ENCODE assay signal across 8 cellular contexts in the genomic region with DNA sequence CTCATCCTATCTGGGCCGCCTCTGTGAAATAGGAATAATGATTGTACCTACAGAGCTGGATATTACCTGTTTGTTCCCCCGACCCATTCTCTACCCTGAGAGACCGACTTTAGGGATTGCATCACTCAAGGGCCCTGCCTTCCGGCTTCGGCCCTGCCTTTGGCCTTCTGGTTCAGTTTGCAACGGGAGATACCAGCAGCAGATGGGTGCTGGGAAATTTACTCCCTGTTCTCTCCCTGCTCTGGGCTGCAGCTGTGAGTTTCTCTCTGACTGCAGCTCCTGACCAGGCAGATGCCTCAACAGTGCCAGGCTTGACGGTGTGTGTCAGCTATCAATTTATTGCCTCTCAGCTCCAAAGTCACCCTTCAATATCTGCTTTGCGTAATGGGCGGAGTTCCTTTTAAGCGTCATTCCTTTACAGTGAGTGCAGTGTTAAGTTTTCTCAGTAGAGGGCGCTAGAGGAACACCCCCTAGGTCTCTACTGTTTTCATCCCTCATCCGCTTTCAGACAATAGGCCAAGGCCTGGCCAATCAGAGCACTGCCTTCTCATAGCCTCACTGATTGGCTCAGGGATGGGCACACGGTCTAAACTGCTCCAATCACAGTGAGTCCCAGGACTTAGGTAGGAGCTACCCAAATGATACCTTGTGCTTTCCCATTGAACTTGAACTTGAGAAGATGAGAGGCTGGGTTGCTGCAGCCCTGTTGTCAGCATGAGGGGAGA. TPM values are rescaled to one million over a fixed set of nuclear protein-coding genes. Genes with fewer than 3 reads are reported as not detected.
DNase-seq lines count a peak whose midpoint lies in the region; ATAC-seq and TF ChIP-seq lines count a peak whose summit lies in the region.

No MANE protein-coding gene starts in this region.

- peak overlapping the region; percentile 52 for H3K4me3 Mint-ChIP-seq in WTC11
- no peak overlapping the region for H3K4me3 Mint-ChIP-seq in progenitor cell of endocrine pancreas (ENCODE audit: low read depth)

- H3K4me3 ChIP-seq in lower leg skin (ENCODE audit: low read depth, poor library complexity, severe bottlenecking) = no peak overlapping the region

- TF ChIP-seq CTCF in WTC11 (IDR thresholded peaks at IDR 0.05) = peak; percentile 89
- TF ChIP-seq CTCF in foreskin keratinocyte (conservative IDR thresholded peaks at IDR 0.05) = peak; percentile 99
- peak; percentile 66 for TF ChIP-seq CTCF in progenitor cell of endocrine pancreas (IDR thresholded peaks at IDR 0.05; ENCODE audit: unreplicated experiment)
- peak in 1 of 3 donors; percentile 52 for TF ChIP-seq CTCF in lower leg skin (IDR thresholded peaks at IDR 0.05)

- peaks cover 5% of the 10 kb centered on the region for H3K9me3 Mint-ChIP-seq in WTC11
- no peaks in the 10 kb centered on the region for H3K9me3 Mint-ChIP-seq in progenitor cell of endocrine pancreas (ENCODE audit: low read depth)

- H3K27ac Mint-ChIP-seq in WTC11 = peak overlapping the region; percentile 98
- H3K27ac Mint-ChIP-seq in progenitor cell of endocrine pancreas = no peak overlapping the region

- peaks cover 6% of the 10 kb centered on the region for H3K27me3 ChIP-seq in foreskin keratinocyte

- POLR2A ChIA-PET in WTC11 (lab: Charles Lee) = interaction anchor here (0.9 to 2.3 kb wide), 5 partner anchors 22 to 325 kb away, joined by 3 to 5 read pairs (median 4); no protein-coding TSS in a partner anchor

- H3K27me3 Mint-ChIP-seq in WTC11 (ENCODE audit: low read depth) (peaks cover 5% of the 10 kb centered on the region), progenitor cell of endocrine pancreas (peaks cover 12% of the 10 kb centered on the region)

- TF ChIP-seq POLR2A in lower leg skin (IDR thresholded peaks at IDR 0.05) = no peak

- DNase-seq in SIG-M5 treated with dmso at 0.1 percent for 504 hours (lab: John Stamatoyannopoulos, UW; ENCODE audit: unreplicated experiment) (peak; percentile 62), SIG-M5 (lab: John Stamatoyannopoulos, UW) (no peak), NCI-H2196 treated with DMSO at 0.1 percent for 48 hours (lab: John Stamatoyannopoulos, UW; ENCODE audit: unreplicated experiment) (peak; percentile 10), WTC11 (ENCODE audit: low spot score) (peak; percentile 74), foreskin keratinocyte (peak; percentile 86 to 95), progenitor cell of endocrine pancreas (ENCODE audit: low spot score, unreplicated experiment) (no peak), lower leg skin (ENCODE audit: low spot score in 2 of 2) (no peak)

- H3K4me1 Mint-ChIP-seq in WTC11 (peaks cover 40% of the 10 kb centered on the region), progenitor cell of endocrine pancreas (ENCODE audit: low read depth) (peaks cover 4% of the 10 kb centered on the region)

- intact Hi-C loops in lower leg skin (cut with DNase I; ENCODE audit: low total_unique reads) = loop anchor here (10.0 kb wide), 1 partner anchor 612 kb away; no protein-coding TSS in a partner anchor

- peaks cover 10% of the 10 kb centered on the region for H3K4me1 ChIP-seq in foreskin keratinocyte

- 24 to 34% methylated on average over 13 of the region's 13 CpGs for WGBS in lower leg skin, 2 donors

- CTCF ChIA-PET in WTC11 (lab: Charles Lee) = interaction anchor here (0.6 to 8.5 kb wide), 60 partner anchors 10 to 708 kb away, joined by 3 to 246 read pairs (median 4); partner anchors contain the start of genes ADNP, BCAS4, KCNG1 and NFATC2

- peak; percentile 93 for ATAC-seq in HG02981 (IDR thresholded peaks at IDR 0.05; ENCODE audit: unreplicated experiment)
- peak; percentile 91 for ATAC-seq in WTC11
- peak; percentile 91 for ATAC-seq in foreskin keratinocyte

- no peaks in the 10 kb centered on the region for H3K36me3 Mint-ChIP-seq in WTC11
- H3K36me3 Mint-ChIP-seq in progenitor cell of endocrine pancreas (ENCODE audit: insufficient read depth) = no peaks in the 10 kb centered on the region

- H3K27ac ChIP-seq in foreskin keratinocyte = peak overlapping the region; percentile 53

TF ChIP-seq in WTC11, 78 proteins besides CTCF, POLR2A, EP300 and RAD21 (continues in another document):
- TF ChIP-seq ZNF317 (CRISPR knock-in tag; IDR thresholded peaks at IDR 0.05; ENCODE audit: borderline replicate concordance, low read depth) = no peak
- no peak for TF ChIP-seq ZNF423 (CRISPR knock-in tag; IDR thresholded peaks at IDR 0.05)
- TF ChIP-seq JAZF1 (CRISPR knock-in tag; IDR thresholded peaks at IDR 0.05) = no peak
- TF ChIP-seq, protein P1, sequence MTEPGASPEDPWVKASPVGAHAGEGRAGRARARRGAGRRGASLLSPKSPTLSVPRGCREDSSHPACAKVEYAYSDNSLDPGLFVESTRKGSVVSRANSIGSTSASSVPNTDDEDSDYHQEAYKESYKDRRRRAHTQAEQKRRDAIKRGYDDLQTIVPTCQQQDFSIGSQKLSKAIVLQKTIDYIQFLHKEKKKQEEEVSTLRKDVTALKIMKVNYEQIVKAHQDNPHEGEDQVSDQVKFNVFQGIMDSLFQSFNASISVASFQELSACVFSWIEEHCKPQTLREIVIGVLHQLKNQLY (CRISPR knock-in tag; IDR thresholded peaks at IDR 0.05) = no peak
- peak; percentile 83 for TF ChIP-seq USF1 (CRISPR knock-in tag; IDR thresholded peaks at IDR 0.05)
- TF ChIP-seq, protein P2, sequence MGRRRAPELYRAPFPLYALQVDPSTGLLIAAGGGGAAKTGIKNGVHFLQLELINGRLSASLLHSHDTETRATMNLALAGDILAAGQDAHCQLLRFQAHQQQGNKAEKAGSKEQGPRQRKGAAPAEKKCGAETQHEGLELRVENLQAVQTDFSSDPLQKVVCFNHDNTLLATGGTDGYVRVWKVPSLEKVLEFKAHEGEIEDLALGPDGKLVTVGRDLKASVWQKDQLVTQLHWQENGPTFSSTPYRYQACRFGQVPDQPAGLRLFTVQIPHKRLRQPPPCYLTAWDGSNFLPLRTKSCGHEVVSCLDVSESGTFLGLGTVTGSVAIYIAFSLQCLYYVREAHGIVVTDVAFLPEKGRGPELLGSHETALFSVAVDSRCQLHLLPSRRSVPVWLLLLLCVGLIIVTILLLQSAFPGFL (CRISPR knock-in tag; IDR thresholded peaks at IDR 0.05; ENCODE audit: borderline replicate concordance) = no peak
- no peak for TF ChIP-seq TCF7 (CRISPR knock-in tag; IDR thresholded peaks at IDR 0.05; ENCODE audit: low read depth)
- TF ChIP-seq ARID4B (CRISPR knock-in tag; IDR thresholded peaks at IDR 0.05; ENCODE audit: borderline replicate concordance) = no peak
- TF ChIP-seq ZNF219 (CRISPR knock-in tag; IDR thresholded peaks at IDR 0.05; ENCODE audit: borderline replicate concordance) = no peak
- TF ChIP-seq EMX1 (CRISPR knock-in tag; IDR thresholded peaks at IDR 0.05) = no peak
- no peak for TF ChIP-seq CBFB (CRISPR knock-in tag; IDR thresholded peaks at IDR 0.05; ENCODE audit: low read depth)
- no peak for TF ChIP-seq ZBTB21 (CRISPR knock-in tag; IDR thresholded peaks at IDR 0.05; ENCODE audit: borderline replicate concordance)

RNA-seq across cellular contexts. Expression of gene KCNG1, which starts 30.0 kb away (rescaled TPM):
- total RNA-seq in WTC11 (2021) (31.2 to 34.6 TPM (median 31.6 TPM) in 3 replicates), foreskin keratinocyte (12.8 and 28.2 TPM in 2 replicates), progenitor cell of endocrine pancreas (7.8 and 10.5 TPM in 2 replicates), lower leg skin (1 to 10 TPM in 2 of 4 donors, under 1 TPM in 1, not detected in 1; 0.54 to 2.4 (median 1.6) TPM)
- 10.5 and 22.9 TPM in 2 replicates for polyA plus RNA-seq in foreskin keratinocyte

RNA-seq across cellular contexts. Expression of gene MOCS3, which starts 34.3 kb away (rescaled TPM):
- 6.0 to 6.7 TPM (median 6.0 TPM) in 3 replicates for total RNA-seq in WTC11 (2021)
- 6.7 and 6.8 TPM in 2 replicates for total RNA-seq in foreskin keratinocyte
- 3.8 and 4.2 TPM in 2 replicates for polyA plus RNA-seq in foreskin keratinocyte
- total RNA-seq in progenitor cell of endocrine pancreas = 5.6 and 5.8 TPM in 2 replicates
- 1 to 10 TPM; 5.8 to 8.0 (median 6.8) TPM for total RNA-seq in lower leg skin

RNA-seq across cellular contexts. Expression of gene DPM1, which starts 34.6 kb away (rescaled TPM):
- 50.0 to 57.8 TPM (median 50.4 TPM) in 3 replicates for total RNA-seq in WTC11 (2021)
- 74.5 and 78.3 TPM in 2 replicates for total RNA-seq in foreskin keratinocyte
- 76.7 and 84.2 TPM in 2 replicates for polyA plus RNA-seq in foreskin keratinocyte
- 41.4 and 43.9 TPM in 2 replicates for total RNA-seq in progenitor cell of endocrine pancreas
- 10 to 100 TPM; 38.8 to 79.6 (median 49.7) TPM for total RNA-seq in lower leg skin

Comparison
In these comparisons a context has a peak if more than half of its experiments do, and no peak if none do; other contexts are left out.
1. DNase-seq: peak in SIG-M5 treated with dmso at 0.1 percent for 504 hours (single experiment), NCI-H2196 treated with DMSO at 0.1 percent for 48 hours (single experiment), WTC11 (single experiment) and foreskin keratinocyte (2 of 2); none in SIG-M5 (single experiment), progenitor cell of endocrine pancreas (single experiment) and lower leg skin (0 of 2).
2. Peak in every context shown above with its lines, with median percentiles within 50 percentile points of each other: ATAC-seq.